Comparison of ENCODE assay signal across 8 cellular contexts in genomic region chr5:157266286-157267007, GRCh38. TPM values are rescaled to one million over a fixed set of nuclear protein-coding genes. Genes with fewer than 3 reads are reported as not detected.
A peak's percentile ranks its signal among the peaks of the same experiment; 100 is the strongest.
DNase-seq lines count a peak whose midpoint lies in the region; ATAC-seq and TF ChIP-seq lines count a peak whose summit lies in the region.

No MANE protein-coding gene starts in this region.

- peak; percentile 60 for ATAC-seq in GM19023 (IDR thresholded peaks at IDR 0.05; ENCODE audit: unreplicated experiment)
- ATAC-seq in HG03139 (IDR thresholded peaks at IDR 0.05; ENCODE audit: unreplicated experiment) = peak; percentile 36

- peak overlapping the region; percentile 82 to 98 (median 94) for H3K4me3 ChIP-seq in BLaER1 treated with 17β-estradiol and CSF1 and Interleukin-3, amounts not matched to agents 10 nM and 100 nM
- peak overlapping the region; percentile 66 for H3K4me3 ChIP-seq in SU-DHL-6 (ENCODE audit: insufficient read depth, low read length, poor library complexity, severe bottlenecking)
- H3K4me3 ChIP-seq in lower leg skin (ENCODE audit: low read depth, poor library complexity, severe bottlenecking) = peak overlapping the region; percentile 31
- peak overlapping the region in 4 of 5 donors; percentile 72 to 80 (median 74) for H3K4me3 ChIP-seq in subcutaneous abdominal adipose tissue (ENCODE audit: low read depth in 1 of 5, low read length in 5 of 5)

- H3K9me2 ChIP-seq in SU-DHL-6 (replicated peaks; ENCODE audit: insufficient read depth, low read length) = no peaks in the 10 kb centered on the region

- H3F3A ChIP-seq in SU-DHL-6 (ENCODE audit: insufficient read depth) = peaks cover 40% of the 10 kb centered on the region

- TF ChIP-seq CTCF in SU-DHL-6 (IDR thresholded peaks at IDR 0.05; ENCODE audit: insufficient read depth, low read length, poor library complexity, severe bottlenecking) = no peak
- TF ChIP-seq CTCF in lower leg skin (IDR thresholded peaks at IDR 0.05) = no peak

- peak overlapping the region; percentile 49 to 96 (median 89); a peak in 21 of 22 replicates for H3K27ac ChIP-seq in BLaER1 treated with 17β-estradiol and CSF1 and Interleukin-3, amounts not matched to agents 10 nM and 100 nM
- peak overlapping the region; percentile 98 for H3K27ac ChIP-seq in SU-DHL-6 (ENCODE audit: low read depth, low read length)
- no peak overlapping the region for H3K27ac ChIP-seq in subcutaneous abdominal adipose tissue (ENCODE audit: low read depth, low read length)

- H3K27me3 ChIP-seq in BLaER1 treated with 17β-estradiol and CSF1 and Interleukin-3, amounts not matched to agents 10 nM and 100 nM = no peaks in the 10 kb centered on the region
- H3K27me3 ChIP-seq in SU-DHL-6 (ENCODE audit: low read length) (no peaks in the 10 kb centered on the region), subcutaneous abdominal adipose tissue (ENCODE audit: control insufficient read depth in 5 of 5, insufficient read depth in 4 of 5, low read length in 5 of 5) (peaks cover 0 to 11% (median 7%) of the 10 kb centered on the region in 5 donors)

- TF ChIP-seq POLR2A in lower leg skin (IDR thresholded peaks at IDR 0.05) = no peak

- H3K9ac ChIP-seq in BLaER1 treated with 17β-estradiol and CSF1 and Interleukin-3, amounts not matched to agents 10 nM and 100 nM = peak overlapping the region; percentile 79 to 95 (median 90)
- peak overlapping the region; percentile 89 for H3K9ac ChIP-seq in SU-DHL-6 (ENCODE audit: low read length)
- peak overlapping the region in 3 of 5 donors; percentile 25 to 56 (median 40) for H3K9ac ChIP-seq in subcutaneous abdominal adipose tissue (ENCODE audit: low read length in 5 of 5)

- H3K79me2 ChIP-seq in SU-DHL-6 (ENCODE audit: insufficient read depth, low read length) = peaks cover 52% of the 10 kb centered on the region

- peak overlapping the region; percentile 85 to 100 (median 95) for H3K4me2 ChIP-seq in BLaER1 treated with 17β-estradiol and CSF1 and Interleukin-3, amounts not matched to agents 10 nM and 100 nM
- peak overlapping the region; percentile 91 for H3K4me2 ChIP-seq in SU-DHL-6 (ENCODE audit: low read depth, low read length, poor library complexity, severe bottlenecking)

- H3K9me3 ChIP-seq in BLaER1 treated with 17β-estradiol and CSF1 and Interleukin-3, amounts not matched to agents 10 nM and 100 nM (replicated peaks in 1 of 11) = no peaks in the 10 kb centered on the region
- H3K9me3 ChIP-seq in SU-DHL-6 (ENCODE audit: insufficient read depth, low read length) = no peaks in the 10 kb centered on the region
- H3K9me3 ChIP-seq in subcutaneous abdominal adipose tissue (ENCODE audit: control insufficient read depth in 5 of 5, low read length in 5 of 5) = no peaks in the 10 kb centered on the region

- H4K20me1 ChIP-seq in BLaER1 treated with 17β-estradiol and CSF1 and Interleukin-3, amounts not matched to agents 10 nM and 100 nM = peaks cover 0 to 23% (median 8%) of the 10 kb centered on the region in 11 experiments; a peak in 9 of 22 replicates
- no peaks in the 10 kb centered on the region for H4K20me1 ChIP-seq in SU-DHL-6 (ENCODE audit: low read depth, low read length)

- WGBS in lower leg skin, 2 donors = 15 to 44% methylated on average over 6 to 25 of the region's 62 CpGs

- DNase-seq in cerebellar cortex (ENCODE audit: low spot score) = peak; percentile 40
- DNase-seq in lower leg skin (ENCODE audit: low spot score in 2 of 2) = no peak
- no peak for DNase-seq in Kasumi-1 (lab: John Stamatoyannopoulos, UW)

- peaks cover 0 to 24% (median 0%) of the 10 kb centered on the region in 11 experiments; a peak in 5 of 22 replicates for H3K36me3 ChIP-seq in BLaER1 treated with 17β-estradiol and CSF1 and Interleukin-3, amounts not matched to agents 10 nM and 100 nM
- H3K36me3 ChIP-seq in SU-DHL-6 (ENCODE audit: low read length) (0 out of 2 replicates have a peak, but pooled peaks cover 3% of the 10 kb centered on the region), subcutaneous abdominal adipose tissue (ENCODE audit: control insufficient read depth in 5 of 5, insufficient read depth in 5 of 5, low read length in 5 of 5) (no peaks in the 10 kb centered on the region)

- H2AFZ ChIP-seq in SU-DHL-6 (ENCODE audit: low read depth, low read length, severe bottlenecking) = no peak overlapping the region

- intact Hi-C loops in lower leg skin (cut with DNase I; ENCODE audit: low total_unique reads) = no loop called here

- peaks cover 62 to 77% (median 75%) of the 10 kb centered on the region in 10 experiments for H3K4me1 ChIP-seq in BLaER1 treated with 17β-estradiol and CSF1 and Interleukin-3, amounts not matched to agents 10 nM and 100 nM
- H3K4me1 ChIP-seq in subcutaneous abdominal adipose tissue (ENCODE audit: control insufficient read depth in 5 of 5, insufficient read depth in 5 of 5, low read length in 5 of 5) = peaks cover 0 to 15% (median 12%) of the 10 kb centered on the region in 5 donors

RNA-seq across cellular contexts. Expression of gene CYFIP2, which starts 0.5 kb away (rescaled TPM):
- total RNA-seq in lower leg skin = 10 to 100 TPM in 1 of 4 donors, 1 to 10 TPM in 3; 3.2 to 16.2 (median 7.0) TPM

Comparison
In these comparisons a context has a peak if more than half of its experiments do, and no peak if none do; other contexts are left out.
1. H3K4me3 ChIP-seq: peak in every context shown above with its lines; median percentile 94 in BLaER1 treated with 17β-estradiol and CSF1 and Interleukin-3, amounts not matched to agents 10 nM and 100 nM; 74 in subcutaneous abdominal adipose tissue; 66 in SU-DHL-6; 31 in lower leg skin.
2. H3K9ac ChIP-seq: peak in every context shown above with its lines; median percentile 90 in BLaER1 treated with 17β-estradiol and CSF1 and Interleukin-3, amounts not matched to agents 10 nM and 100 nM; 89 in SU-DHL-6; 40 in subcutaneous abdominal adipose tissue.